ENCODE assay signal across 8 cellular contexts in genomic region chr9:89463986-89464901, GRCh38.
DNase-seq lines count a peak whose midpoint lies in the region; ATAC-seq and TF ChIP-seq lines count a peak whose summit lies in the region.

No MANE protein-coding gene starts in this region.

- peak; percentile 59 for ATAC-seq in HG03280 (IDR thresholded peaks at IDR 0.05; ENCODE audit: unreplicated experiment)

- H3K4me3 ChIP-seq in effector memory CD4-positive, alpha-beta T cell (ENCODE audit: insufficient read depth, low read depth, low read length, poor library complexity, severe bottlenecking), result peak overlapping the region; percentile 41
- H3K4me3 ChIP-seq in HAP-1, result no peak overlapping the region

- peak; percentile 75 for DNase-seq in activated CD4-positive, CD25-positive, alpha-beta regulatory T cell treated with anti-CD3 and anti-CD28 coated beads, Interleukin-2, amount 50 U/mL, for 16 hours (ENCODE audit: low read depth, low spot score)
- peak; percentile 70 to 81 (median 79) for DNase-seq in effector memory CD4-positive, alpha-beta T cell
- DNase-seq in stimulated activated CD8-positive, alpha-beta memory T cell treated with anti-CD3 and anti-CD28 coated beads, Interleukin-15, amount 100 ng/mL, for 4 hours (ENCODE audit: low read depth in 2 of 2), result peak; percentile 61 to 83
- no peak for DNase-seq in AG08395 (ENCODE audit: low spot score)
- DNase-seq in HAP-1 (ENCODE audit: low spot score in 2 of 2), result no peak
- no peak for DNase-seq in COLO829 (ENCODE audit: low spot score)

- TF ChIP-seq POLR2A in GM19193 (IDR thresholded peaks at IDR 0.05; ENCODE audit: extremely low read depth, insufficient read depth, insufficient read length), result peak; percentile 29

- H3K36me3 ChIP-seq in effector memory CD4-positive, alpha-beta T cell (ENCODE audit: control insufficient read depth, insufficient read depth, low read length), result no peaks in the 10 kb centered on the region
- no peaks in the 10 kb centered on the region for H3K36me3 ChIP-seq in HAP-1 (replicated peaks)

- H3K27me3 ChIP-seq in effector memory CD4-positive, alpha-beta T cell (replicated peaks; ENCODE audit: control insufficient read depth, insufficient read depth, low read length, poor library complexity, severe bottlenecking), result no peaks in the 10 kb centered on the region
- H3K27me3 ChIP-seq in HAP-1 (ENCODE audit: low read depth), result no peaks in the 10 kb centered on the region

- peaks cover 86% of the 10 kb centered on the region for H3K4me1 ChIP-seq in effector memory CD4-positive, alpha-beta T cell (ENCODE audit: control insufficient read depth, insufficient read depth, low read length, poor library complexity, severe bottlenecking)
- H3K4me1 ChIP-seq in HAP-1, result no peaks in the 10 kb centered on the region

- H3K9me3 ChIP-seq in effector memory CD4-positive, alpha-beta T cell (ENCODE audit: control insufficient read depth, low read length), result no peaks in the 10 kb centered on the region
- H3K9me3 ChIP-seq in HAP-1, result no peaks in the 10 kb centered on the region

- H3K27ac ChIP-seq in effector memory CD4-positive, alpha-beta T cell (ENCODE audit: insufficient read depth, low read length, poor library complexity, severe bottlenecking), result peak overlapping the region; percentile 77

- in situ Hi-C loops in HAP-1 (cut with MboI; ENCODE audit: low sequenced_read_pairs), result no loop called here

Comparison
In these comparisons a context has a peak if more than half of its experiments do, and no peak if none do; other contexts are left out.
1. DNase-seq: peak in activated CD4-positive, CD25-positive, alpha-beta regulatory T cell treated with anti-CD3 and anti-CD28 coated beads, Interleukin-2, amount 50 U/mL, for 16 hours (single experiment), effector memory CD4-positive, alpha-beta T cell (3 of 3) and stimulated activated CD8-positive, alpha-beta memory T cell treated with anti-CD3 and anti-CD28 coated beads, Interleukin-15, amount 100 ng/mL, for 4 hours (2 of 2); none in AG08395 (single experiment), HAP-1 (0 of 2) and COLO829 (single experiment).